ENCODE assay signal across 8 cellular contexts in the genomic region with DNA sequence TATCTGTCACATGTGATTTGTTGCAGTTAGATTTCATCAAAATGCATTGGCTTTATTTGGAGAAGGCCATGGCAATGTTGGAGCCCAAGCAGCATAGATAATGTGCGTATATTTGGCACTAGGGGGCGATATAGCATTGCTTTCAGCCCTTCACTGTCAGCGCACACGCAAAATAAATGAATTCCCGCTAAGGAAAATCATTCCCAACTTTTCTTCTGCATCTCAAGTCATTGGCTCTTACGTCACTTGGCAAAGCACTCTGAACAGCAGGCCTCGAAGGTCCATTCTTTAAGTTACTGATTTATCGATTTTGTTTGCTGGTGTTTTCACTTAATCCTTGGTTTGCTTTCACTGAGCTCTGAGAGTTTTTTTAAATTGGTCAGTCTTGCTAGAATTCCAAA.
DNase-seq lines count a peak whose midpoint lies in the region; ATAC-seq and TF ChIP-seq lines count a peak whose summit lies in the region.

No MANE protein-coding gene starts in this region.

- no peaks in the 10 kb centered on the region for H4K20me1 ChIP-seq in fibroblast of lung (ENCODE audit: control insufficient read depth, extremely low read depth, insufficient read depth, low read length)

- peaks cover 7% of the 10 kb centered on the region for H3K9me3 Mint-ChIP-seq in neural crest cell

- H3K9ac ChIP-seq in fibroblast of lung (ENCODE audit: insufficient read depth, low read length) = no peak overlapping the region

- H3K9me3 ChIP-seq in fibroblast of lung (ENCODE audit: control insufficient read depth, insufficient read depth, low read depth, low read length) = no peaks in the 10 kb centered on the region

- no peak overlapping the region for H2AFZ ChIP-seq in fibroblast of lung (ENCODE audit: low read length)

- ATAC-seq in GM21619 (IDR thresholded peaks at IDR 0.05; ENCODE audit: unreplicated experiment) (peak; percentile 44), GM19467 (IDR thresholded peaks at IDR 0.05; ENCODE audit: unreplicated experiment) (no peak), GM19324 (IDR thresholded peaks at IDR 0.05; ENCODE audit: low FRiP score, unreplicated experiment) (no peak)

- H3K27ac Mint-ChIP-seq in neural crest cell (ENCODE audit: unreplicated experiment) = no peak overlapping the region

- H3K79me2 ChIP-seq in fibroblast of lung (ENCODE audit: control insufficient read depth, insufficient read depth, low read length) = no peaks in the 10 kb centered on the region

- peaks cover 7% of the 10 kb centered on the region for H3K4me1 Mint-ChIP-seq in neural crest cell

- H3K27ac ChIP-seq in fibroblast of lung (ENCODE audit: insufficient read depth, low read length) = no peak overlapping the region

- H3K4me2 ChIP-seq in fibroblast of lung (ENCODE audit: extremely low read depth, insufficient read depth, low read length) = no peak overlapping the region

- H3K36me3 ChIP-seq in fibroblast of lung (ENCODE audit: control insufficient read depth, insufficient read depth, low read length) = no peaks in the 10 kb centered on the region

- H3K27me3 ChIP-seq in fibroblast of lung (ENCODE audit: control insufficient read depth, insufficient read depth, low read length) = no peaks in the 10 kb centered on the region

- no peak overlapping the region for H3K4me3 ChIP-seq in fibroblast of lung (replicated peaks in 1 of 4; ENCODE audit: control extremely low read depth in 1 of 4, insufficient read depth in 1 of 4, low read depth in 3 of 4, low read length in 4 of 4)

- H3K27me3 Mint-ChIP-seq in neural crest cell (ENCODE audit: low read depth) = no peaks in the 10 kb centered on the region

- TF ChIP-seq CTCF in fibroblast of lung (conservative IDR thresholded peaks at IDR 0.05 in 1 of 2, IDR thresholded peaks at IDR 0.05 in 1 of 2; ENCODE audit: low read depth in 1 of 2, low read length in 2 of 2) (peak; percentile 84 to 93), neural crest cell (conservative IDR thresholded peaks at IDR 0.05) (peak; percentile 97)

- no peak overlapping the region for H3K4me3 Mint-ChIP-seq in neural crest cell

- H3K36me3 Mint-ChIP-seq in neural crest cell (ENCODE audit: low read depth) = no peaks in the 10 kb centered on the region

- peaks cover 7% of the 10 kb centered on the region for H3K4me1 ChIP-seq in fibroblast of lung (ENCODE audit: control insufficient read depth, extremely low read depth, insufficient read depth, low read length)

- peak; percentile 71 for DNase-seq in DMS153 (lab: John Stamatoyannopoulos, UW)
- DNase-seq in NCI-H1436 (lab: John Stamatoyannopoulos, UW) = peak; percentile 75
- peak; percentile 67 for DNase-seq in SW480 (ENCODE audit: low spot score)
- DNase-seq in fibroblast of lung (ENCODE audit: low read depth in 2 of 2) = peak; percentile 78 to 93
- peak; percentile 36 for DNase-seq in neural crest cell (ENCODE audit: low read depth, low spot score)
